In genomic region chr2:44805391-44805790, GRCh38 we compare ENCODE assay signal across 16 cellular contexts.
A peak's percentile ranks its signal among the peaks of the same experiment; 100 is the strongest.
DNase-seq lines count a peak whose midpoint lies in the region; ATAC-seq, FAIRE-seq and TF ChIP-seq lines count a peak whose summit lies in the region.
"Had no signal": no experiment of that assay in that cellular context is flagged by ENCODE, and none has a peak within 500 bp of the region (broad histone marks: within the 10 kb centered on the region; RNA-seq: fewer than 3 reads in every experiment).

No MANE protein-coding gene starts in this region.

- TF ChIP-seq CTCF in pancreas (IDR thresholded peaks at IDR 0.05) = no peak

- H3K9me3 ChIP-seq in HUES48 (ENCODE audit: control insufficient read depth, insufficient read depth, low read length) = no peaks in the 10 kb centered on the region
- no peaks in the 10 kb centered on the region for H3K9me3 ChIP-seq in pancreas

- DNase-seq in NCI-H1436 treated with DMSO at 0.1 percent for 48 hours (lab: John Stamatoyannopoulos, UW) = peak; percentile 32
- DNase-seq in NCI-H1436 (lab: John Stamatoyannopoulos, UW) = no peak
- DNase-seq in NCI-H748 treated with DMSO at 0.1 percent for 48 hours (lab: John Stamatoyannopoulos, UW) = peak; percentile 47
- DNase-seq in iPS-NIHi7 (ENCODE audit: extremely low spot score) = peak; percentile 28
- DNase-seq in activated CD4-positive, alpha-beta T cell treated with anti-CD3 and anti-CD28 coated beads, Interleukin-2, amount 50 U/mL, for 48 hours = no peak
- no peak for DNase-seq in pancreas
- no peak for DNase-seq in NOMO-1 treated with dmso at 0.1 percent for 144 hours (lab: John Stamatoyannopoulos, UW; ENCODE audit: unreplicated experiment)
- DNase-seq: 8988T, DMS 273 treated with DMSO at 0.1 percent for 48 hours, EL, HFFc6, NCI-H1105 treated with DMSO at 0.1 percent for 48 hours, NCI-H2171 treated with DMSO at 0.1 percent for 48 hours, NCI-H510A had no signal

- WGBS in pancreas, 2 donors = 15 to 20% methylated on average over 9 of the region's 9 CpGs

- H3K27me3 ChIP-seq in HUES48 (ENCODE audit: control insufficient read depth, insufficient read depth, low read length) = peaks cover 69% of the 10 kb centered on the region
- peaks cover 0 to 32% (median 12%) of the 10 kb centered on the region in 4 donors for H3K27me3 ChIP-seq in pancreas

- no peak overlapping the region for H3K9ac ChIP-seq in HUES48 (ENCODE audit: low read depth, low read length)
- H3K9ac ChIP-seq: BLaER1 treated with 17β-estradiol and CSF1 and Interleukin-3, amounts not matched to agents 10 nM and 100 nM had no signal

- peak overlapping the region; percentile 41 for H3K4me3 ChIP-seq in HUES48 (ENCODE audit: low read depth, low read length)
- no peak overlapping the region for H3K4me3 ChIP-seq in pancreas
- H3K4me3 ChIP-seq: BLaER1 treated with 17β-estradiol and CSF1 and Interleukin-3, amounts not matched to agents 10 nM and 100 nM had no signal

- ATAC-seq in pancreas = no peak

- H3K36me3 ChIP-seq in HUES48 (ENCODE audit: control insufficient read depth, insufficient read depth, low read length) = no peaks in the 10 kb centered on the region
- H3K36me3 ChIP-seq in pancreas = no peaks in the 10 kb centered on the region
- H3K36me3 ChIP-seq: BLaER1 treated with 17β-estradiol and CSF1 and Interleukin-3, amounts not matched to agents 10 nM and 100 nM had no signal

- FAIRE-seq in pancreas (lab: Jason Lieb, UNC) = no peak

- intact Hi-C loops in pancreas (cut with DNase I) = no loop called here

- peaks cover 68% of the 10 kb centered on the region for H3K4me1 ChIP-seq in HUES48 (ENCODE audit: control insufficient read depth, insufficient read depth, low read length)
- peaks cover 0 to 4% (median 0%) of the 10 kb centered on the region in 3 donors for H3K4me1 ChIP-seq in pancreas

- peak overlapping the region; percentile 80 for H3K27ac ChIP-seq in HUES48 (ENCODE audit: low read depth, low read length)
- no peak overlapping the region for H3K27ac ChIP-seq in pancreas
- H3K27ac ChIP-seq: BLaER1 treated with 17β-estradiol and CSF1 and Interleukin-3, amounts not matched to agents 10 nM and 100 nM had no signal

Comparison
In these comparisons a context has a peak if more than half of its experiments do, and no peak if none do; other contexts are left out.
1. DNase-seq: peak in NCI-H1436 treated with DMSO at 0.1 percent for 48 hours (single experiment), NCI-H748 treated with DMSO at 0.1 percent for 48 hours (single experiment) and iPS-NIHi7 (single experiment); none in NCI-H1436 (single experiment), activated CD4-positive, alpha-beta T cell treated with anti-CD3 and anti-CD28 coated beads, Interleukin-2, amount 50 U/mL, for 48 hours (0 of 2), pancreas (0 of 6) and NOMO-1 treated with dmso at 0.1 percent for 144 hours (single experiment).